ENCODE assay signal across 8 cellular contexts in genomic region chr16:68235105-68235881, GRCh38. TPM values are rescaled to one million over a fixed set of nuclear protein-coding genes. Genes with fewer than 3 reads are reported as not detected.
DNase-seq lines count a peak whose midpoint lies in the region; ATAC-seq and TF ChIP-seq lines count a peak whose summit lies in the region.

No MANE protein-coding gene starts in this region.

- ATAC-seq in activated CD4-positive, CD25-positive, alpha-beta regulatory T cell treated with anti-CD3 and anti-CD28 coated beads, Interleukin-2, amount 50 U/mL, for 24 hours = no peak
- no peak for ATAC-seq in GM18520 (IDR thresholded peaks at IDR 0.05; ENCODE audit: unreplicated experiment)

- H3K27me3 ChIP-seq in ascending aorta (no peaks in the 10 kb centered on the region), testis (no peaks in the 10 kb centered on the region)

- WGBS in testis, 2 donors = 47 to 57% methylated on average over 41 to 68 of the region's 73 CpGs

- H3K27ac ChIP-seq in ascending aorta (peak overlapping the region; percentile 78 to 92), testis (no peak overlapping the region)

- peak overlapping the region; percentile 43 to 69 for H3K4me3 ChIP-seq in ascending aorta
- H3K4me3 ChIP-seq in testis = peak overlapping the region; percentile 34 to 58

- H3K36me3 ChIP-seq in ascending aorta (no peaks in the 10 kb centered on the region), testis (ENCODE audit: low read depth, missing control alignments) (no peaks in the 10 kb centered on the region)

- H3K9me3 ChIP-seq in ascending aorta = no peaks in the 10 kb centered on the region
- H3K9me3 ChIP-seq in testis = no peaks in the 10 kb centered on the region

- DNase-seq in activated CD4-positive, CD25-positive, alpha-beta regulatory T cell treated with anti-CD3 and anti-CD28 coated beads, Interleukin-2, amount 50 U/mL, for 72 hours = peak; percentile 29
- DNase-seq in ascending aorta (ENCODE audit: low spot score in 2 of 2) = peak in 1 of 2 donors; percentile 66
- DNase-seq in kidney tubule cell (ENCODE audit: low spot score) = peak; percentile 63
- no peak for DNase-seq in testis
- no peak for DNase-seq in GOT3 (lab: John Stamatoyannopoulos, UW)
- no peak for DNase-seq in kidney glomerular epithelial cell (lab: John Stamatoyannopoulos, UW)

- intact Hi-C loops in ascending aorta (cut with DNase I) = loop anchor here (5.0 to 10.0 kb wide), 2 partner anchors 270 to 428 kb away; partner anchors contain the start of genes RANBP10, SLC12A4 and TSNAXIP1
- intact Hi-C loops in testis (cut with DNase I; ENCODE audit: low total_unique reads) = loop anchor here (10.0 kb wide), 1 partner anchor 150 kb away; the partner anchor contains the start of gene NFATC3

- H3K4me1 ChIP-seq in ascending aorta (peaks cover 11 to 16% of the 10 kb centered on the region in 2 donors), testis (peaks cover 13% of the 10 kb centered on the region)

- no peak for TF ChIP-seq POLR2A in testis (IDR thresholded peaks at IDR 0.05)

- no peak for TF ChIP-seq CTCF in ascending aorta (IDR thresholded peaks at IDR 0.05)
- TF ChIP-seq CTCF in testis (IDR thresholded peaks at IDR 0.05) = no peak

RNA-seq across cellular contexts. Expression of gene ESRP2, which starts 0.6 kb away (rescaled TPM):
- total RNA-seq in ascending aorta = not detected
- 10 to 100 TPM; 12.8 to 14.6 TPM for total RNA-seq in testis
- 30.6 TPM for polyA plus RNA-seq in testis (ENCODE audit: insufficient read depth, low read depth, low replicate concordance)

RNA-seq across cellular contexts. Expression of gene PLA2G15, which starts 9.9 kb away (rescaled TPM):
- total RNA-seq in ascending aorta (21.9 TPM), testis (10 to 100 TPM; 37.2 to 44.7 TPM)
- polyA plus RNA-seq in testis (ENCODE audit: insufficient read depth, low read depth, low replicate concordance) = 27.3 TPM

RNA-seq across cellular contexts. Expression of gene SLC7A6, which starts 29.0 kb away (rescaled TPM):
- total RNA-seq in ascending aorta = 27.7 TPM
- 10 to 100 TPM; 42.2 to 48.6 TPM for total RNA-seq in testis
- 28.6 TPM for polyA plus RNA-seq in testis (ENCODE audit: insufficient read depth, low read depth, low replicate concordance)

Comparison
In these comparisons a context has a peak if more than half of its experiments do, and no peak if none do; other contexts are left out.
1. DNase-seq: peak in activated CD4-positive, CD25-positive, alpha-beta regulatory T cell treated with anti-CD3 and anti-CD28 coated beads, Interleukin-2, amount 50 U/mL, for 72 hours (single experiment) and kidney tubule cell (single experiment); none in testis (single experiment), GOT3 (single experiment) and kidney glomerular epithelial cell (single experiment).
2. H3K27ac ChIP-seq: peak in ascending aorta (2 of 2); none in testis (0 of 2).
3. RNA of gene ESRP2, which starts 0.6 kb away (total RNA-seq): 12.8 to 14.6 TPM in testis; not detected in ascending aorta (single experiment); every median in the first group is over 10 times any median in the second.